Comparison of ENCODE assay signal across 24 cellular contexts in genomic region chr20:57060407-57061057, GRCh38.
DNase-seq lines count a peak whose midpoint lies in the region; ATAC-seq and FAIRE-seq lines count a peak whose summit lies in the region.
"Had no signal": no experiment of that assay in that cellular context is flagged by ENCODE, and none has a peak within 500 bp of the region (broad histone marks: within the 10 kb centered on the region; RNA-seq: fewer than 3 reads in every experiment).

No MANE protein-coding gene starts in this region.

- H3K4me2 ChIP-seq in mesenchymal stem cell (ENCODE audit: low read length, poor library complexity, severe bottlenecking), result no peak overlapping the region

- H3K36me3 Mint-ChIP-seq in activated CD4-positive, alpha-beta T cell treated with anti-CD3 and anti-CD28 coated beads for 36 hours (ENCODE audit: low read depth), result no peaks in the 10 kb centered on the region
- H3K36me3 Mint-ChIP-seq: CD4-positive, alpha-beta memory T cell; IgD-negative memory B cell; mesothelial cell of epicardium; naive B cell had no signal

- 72% methylated on average over 6 of the region's 8 CpGs for WGBS in mesenchymal stem cell

- H2BK5ac ChIP-seq in mesenchymal stem cell (ENCODE audit: low read depth, low read length, poor library complexity, severe bottlenecking), result no peak overlapping the region

- no peaks in the 10 kb centered on the region for H3K9me3 Mint-ChIP-seq in activated CD4-positive, alpha-beta T cell treated with anti-CD3 and anti-CD28 coated beads for 36 hours (ENCODE audit: low read depth)
- H3K9me3 Mint-ChIP-seq: CD4-positive, alpha-beta memory T cell; H9; mesothelial cell of epicardium; T-helper 1 cell treated with Interleukin-12 subunit alpha and Interleukin-12 subunit beta and Interleukin-4 antibody, amounts not matched to agents 30 μg/mL and 1 μg/mL, for 36 hours had no signal

- no peak overlapping the region for H3K9ac ChIP-seq in mesenchymal stem cell (ENCODE audit: low read length)

- H3K4me1 Mint-ChIP-seq in activated CD4-positive, alpha-beta T cell treated with anti-CD3 and anti-CD28 coated beads for 36 hours, result peaks cover 8% of the 10 kb centered on the region

- peak overlapping the region in 1 of 2 experiments; percentile 61 for H3K14ac ChIP-seq in mesenchymal stem cell (ENCODE audit: low read length in 2 of 2)

- H3K27ac ChIP-seq in mesenchymal stem cell (ENCODE audit: low read length, poor library complexity, severe bottlenecking), result no peak overlapping the region
- H3K27ac ChIP-seq: dorsolateral prefrontal cortex, left ventricle myocardium inferior, SK-N-MC had no signal

- POLR2A ChIA-PET in activated CD4-positive, alpha-beta T cell treated with anti-CD3 and anti-CD28 coated beads for 36 hours (lab: Charles Lee), result no interaction called here

- H4K8ac ChIP-seq in mesenchymal stem cell (ENCODE audit: low read length), result no peak overlapping the region

- peaks cover 23% of the 10 kb centered on the region for H3K27me3 Mint-ChIP-seq in activated CD4-positive, alpha-beta T cell treated with anti-CD3 and anti-CD28 coated beads for 36 hours

- H4K91ac ChIP-seq in mesenchymal stem cell (ENCODE audit: low read length), result no peak overlapping the region

- peaks cover 9% of the 10 kb centered on the region for H3K4me1 ChIP-seq in mesenchymal stem cell (ENCODE audit: control insufficient read depth, insufficient read depth, low read depth, low read length)
- H3K4me1 ChIP-seq: left ventricle myocardium inferior had no signal

- H3K27ac Mint-ChIP-seq in activated CD4-positive, alpha-beta T cell treated with anti-CD3 and anti-CD28 coated beads for 36 hours, result no peak overlapping the region
- H3K27ac Mint-ChIP-seq: CD4-positive, alpha-beta memory T cell; H9; IgD-negative memory B cell; mesothelial cell of epicardium; naive B cell; T-helper 1 cell treated with Interleukin-12 subunit alpha and Interleukin-12 subunit beta and Interleukin-4 antibody, amounts not matched to agents 30 μg/mL and 1 μg/mL, for 36 hours had no signal

- peak overlapping the region in 1 of 2 experiments; percentile 11 for H2BK12ac ChIP-seq in mesenchymal stem cell (ENCODE audit: low read length in 2 of 2)

- H3K36me3 ChIP-seq in mesenchymal stem cell (ENCODE audit: control insufficient read depth in 1 of 2, insufficient read depth in 2 of 2, low read depth in 1 of 2, low read length in 2 of 2), result no peaks in the 10 kb centered on the region
- H3K36me3 ChIP-seq: left ventricle myocardium inferior had no signal

- H2BK15ac ChIP-seq in mesenchymal stem cell (ENCODE audit: low read depth, poor library complexity, severe bottlenecking), result no peak overlapping the region

- CTCF ChIA-PET in activated CD4-positive, alpha-beta T cell treated with anti-CD3 and anti-CD28 coated beads for 36 hours (lab: Charles Lee), result interaction anchor here (0.6 to 1.2 kb wide), 2 partner anchors 19 to 286 kb away, joined by 3 to 4 read pairs; no protein-coding TSS in a partner anchor

- no peak overlapping the region for H3K18ac ChIP-seq in mesenchymal stem cell (ENCODE audit: low read depth in 1 of 2, low read length in 2 of 2)

- no peak overlapping the region for H3K4me3 Mint-ChIP-seq in activated CD4-positive, alpha-beta T cell treated with anti-CD3 and anti-CD28 coated beads for 36 hours
- H3K4me3 Mint-ChIP-seq: H9; IgD-negative memory B cell; mesothelial cell of epicardium; naive B cell; T-helper 1 cell treated with Interleukin-12 subunit alpha and Interleukin-12 subunit beta and Interleukin-4 antibody, amounts not matched to agents 30 μg/mL and 1 μg/mL, for 36 hours had no signal

- H3K9me3 ChIP-seq in mesenchymal stem cell (ENCODE audit: control insufficient read depth, low read length), result no peaks in the 10 kb centered on the region
- H3K9me3 ChIP-seq: left ventricle myocardium inferior had no signal

- intact Hi-C loops in activated CD4-positive, alpha-beta T cell treated with anti-CD3 and anti-CD28 coated beads for 36 hours (cut with DNase I, micrococcal nuclease), result no loop called here

- FAIRE-seq in urothelium cell line (lab: Jason Lieb, UNC), result no peak

- no peak overlapping the region for H2AFZ ChIP-seq in mesenchymal stem cell (ENCODE audit: low read depth, low read length)

- peak; percentile 48 for ATAC-seq in activated CD4-positive, alpha-beta T cell treated with anti-CD3 and anti-CD28 coated beads for 36 hours
- ATAC-seq in esophagus mucosa, result peak; percentile 61
- ATAC-seq in GM21526 (IDR thresholded peaks at IDR 0.05; ENCODE audit: low FRiP score, unreplicated experiment), result no peak

- no peak overlapping the region for H3K4ac ChIP-seq in mesenchymal stem cell (ENCODE audit: low read depth in 1 of 2, low read length in 2 of 2)

- peaks cover 0 to 43% of the 10 kb centered on the region in 2 experiments for H3K27me3 ChIP-seq in mesenchymal stem cell (ENCODE audit: control insufficient read depth in 1 of 2, insufficient read depth in 1 of 2, low read length in 2 of 2)

- H3K4me3 ChIP-seq in mesenchymal stem cell (ENCODE audit: insufficient read depth in 1 of 2, low read depth in 1 of 2, low read length in 2 of 2), result no peak overlapping the region
- H3K4me3 ChIP-seq: dorsolateral prefrontal cortex, left ventricle myocardium inferior, SK-N-MC had no signal

- H3K79me1 ChIP-seq in mesenchymal stem cell (replicated peaks; ENCODE audit: low read length, poor library complexity, severe bottlenecking), result no peaks in the 10 kb centered on the region

- no peak overlapping the region for H2AK5ac ChIP-seq in mesenchymal stem cell (ENCODE audit: low read length, severe bottlenecking)

- no peak overlapping the region for H3K23ac ChIP-seq in mesenchymal stem cell (ENCODE audit: low read length in 2 of 2)

- no peak overlapping the region for H2BK120ac ChIP-seq in mesenchymal stem cell (ENCODE audit: low read depth, low read length)

- no peak for DNase-seq in activated CD4-positive, alpha-beta T cell treated with anti-CD3 and anti-CD28 coated beads for 36 hours
- DNase-seq in activated CD4-positive, alpha-beta T cell treated with anti-CD3 and anti-CD28 coated beads for 1 hour, result no peak
- DNase-seq in RPMI7951 (ENCODE audit: low read depth), result peak; percentile 50
- DNase-seq in urothelium cell line (ENCODE audit: low spot score), result peak; percentile 47
- DNase-seq in C1 segment of cervical spinal cord (lab: John Stamatoyannopoulos, UW), result no peak
- no peak for DNase-seq in mesenchymal stem cell
- DNase-seq: activated CD4-positive, alpha-beta T cell treated with anti-CD3 and anti-CD28 coated beads for 4 hours; activated gamma-delta T cell treated with Interleukin-2 at 50 U/mL for 16 hours; activated T-cell treated with anti-CD3 and anti-CD28 coated beads, Interleukin-2, amount 50 U/mL, for 1 hour; CD4-positive, alpha-beta memory T cell; cerebellar nuclear complex; left ventricle myocardium inferior; naive B cell; NCI-H1092; NCI-H187; stimulated activated CD4-positive, alpha-beta T cell treated with anti-CD3 and anti-CD28 coated beads, Interleukin-2, amount 100 ng/mL, for 24 hours had no signal

Comparison
In these comparisons a context has a peak if more than half of its experiments do, and no peak if none do; other contexts are left out.
1. DNase-seq: peak in RPMI7951 (single experiment) and urothelium cell line (single experiment); none in activated CD4-positive, alpha-beta T cell treated with anti-CD3 and anti-CD28 coated beads for 36 hours (single experiment), activated CD4-positive, alpha-beta T cell treated with anti-CD3 and anti-CD28 coated beads for 1 hour (single experiment), C1 segment of cervical spinal cord (0 of 14) and mesenchymal stem cell (single experiment).